In the genomic region with DNA sequence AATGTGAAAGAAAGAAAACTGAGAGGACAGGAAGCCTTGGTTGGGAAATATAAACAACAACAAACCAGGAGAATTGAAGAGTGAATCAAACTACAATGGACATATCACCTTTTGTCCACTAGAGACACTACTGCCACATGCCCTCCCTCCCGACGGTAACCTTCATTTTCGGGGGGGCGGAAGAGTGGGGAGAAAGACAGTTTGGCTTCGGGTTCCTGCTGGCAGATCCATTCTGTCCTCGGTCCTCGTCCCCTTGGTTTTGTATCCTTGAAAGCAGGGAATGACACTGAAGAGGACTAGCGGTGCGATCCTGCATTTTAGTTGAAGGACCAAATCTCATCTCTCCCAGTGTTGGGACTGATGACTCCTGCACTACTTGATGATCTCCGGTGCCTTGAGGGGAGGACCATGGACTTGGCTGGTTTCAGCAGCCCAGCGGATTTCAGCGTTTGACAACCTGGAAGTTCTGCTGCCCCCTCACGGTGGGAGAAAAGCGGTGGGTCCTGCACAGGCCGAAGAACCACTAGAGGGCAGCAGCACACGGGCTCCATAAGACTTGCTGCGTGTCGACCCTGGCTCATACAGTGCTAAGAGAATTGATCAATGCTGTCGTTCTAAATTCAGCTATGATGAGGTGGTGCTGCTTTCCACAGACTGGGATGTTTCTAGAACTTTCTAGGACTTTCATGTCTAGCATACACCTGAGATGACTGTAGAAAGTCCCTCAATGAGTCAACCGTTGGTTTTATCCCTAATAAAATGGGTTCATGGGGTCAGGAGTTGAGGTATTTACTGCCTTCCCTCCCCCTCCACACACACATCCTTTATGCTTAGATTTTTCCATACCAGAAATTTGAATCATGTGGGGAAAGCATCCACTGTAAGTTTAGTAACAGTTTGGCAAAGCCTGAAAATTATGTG, we compare ENCODE assay signal across 8 cellular contexts. TPM values are rescaled to one million over a fixed set of nuclear protein-coding genes. Genes with fewer than 3 reads are reported as not detected.
A peak's percentile ranks its signal among the peaks of the same experiment; 100 is the strongest.
DNase-seq lines count a peak whose midpoint lies in the region; ATAC-seq, FAIRE-seq and TF ChIP-seq lines count a peak whose summit lies in the region.

No MANE protein-coding gene starts in this region.

- ATAC-seq in GM21381 (IDR thresholded peaks at IDR 0.05; ENCODE audit: unreplicated experiment) = peak; percentile 98

- H3K79me2 ChIP-seq in H1 (ENCODE audit: control insufficient read depth in 1 of 2, insufficient read depth in 2 of 2, low read length in 2 of 2) = no peaks in the 10 kb centered on the region

- H3K36me3 ChIP-seq in Caco-2 (ENCODE audit: control insufficient read depth, insufficient read depth, low read length) (no peaks in the 10 kb centered on the region), H1 (ENCODE audit: control insufficient read depth in 2 of 4, insufficient read depth in 4 of 4, low read length in 3 of 4) (no peaks in the 10 kb centered on the region), mesenchymal stem cell (ENCODE audit: control insufficient read depth in 1 of 2, insufficient read depth in 2 of 2, low read depth in 1 of 2, low read length in 2 of 2) (no peaks in the 10 kb centered on the region)

- H3K23ac ChIP-seq in H1 (ENCODE audit: insufficient read length) = no peak overlapping the region
- no peak overlapping the region for H3K23ac ChIP-seq in mesenchymal stem cell (ENCODE audit: low read length in 2 of 2)

- H3K27me3 Mint-ChIP-seq in Caco-2 (ENCODE audit: insufficient read depth, unreplicated experiment) = no peaks in the 10 kb centered on the region

- intact Hi-C loops in Caco-2 (cut with micrococcal nuclease; ENCODE audit: unreplicated experiment) = loop anchor here (1.0 to 5.0 kb wide), 7 partner anchors 16 to 284 kb away; no protein-coding TSS in a partner anchor

- H3K4me1 ChIP-seq in Caco-2 (peaks cover 8% of the 10 kb centered on the region; the same call in 1 of the 2 replicates), H1 (replicated peaks in 1 of 4; ENCODE audit: control insufficient read depth in 3 of 4, insufficient read depth in 4 of 4, low read length in 3 of 4) (no peaks in the 10 kb centered on the region), mesenchymal stem cell (ENCODE audit: control insufficient read depth, insufficient read depth, low read depth, low read length) (peaks cover 4% of the 10 kb centered on the region)

- H3K27ac ChIP-seq in H1 (ENCODE audit: low read depth, low read length) = no peak overlapping the region
- H3K27ac ChIP-seq in mesenchymal stem cell (ENCODE audit: low read length, poor library complexity, severe bottlenecking) = no peak overlapping the region

- BruUV-seq in Caco-2 (replicated peaks; lab: Mats Ljungman, UMichigan) = no TSS peak

- no peak overlapping the region for H2BK15ac ChIP-seq in H1 (ENCODE audit: low read length)
- no peak overlapping the region for H2BK15ac ChIP-seq in mesenchymal stem cell (ENCODE audit: low read depth, poor library complexity, severe bottlenecking)

- peak; percentile 68 for FAIRE-seq in H1 (lab: Jason Lieb, UNC)

- no peak for TF ChIP-seq POLR2A in H1 (IDR thresholded peaks at IDR 0.05; ENCODE audit: control extremely low read depth in 1 of 2, low read depth in 2 of 2, low read length in 2 of 2)

- H2AK5ac ChIP-seq in H1 (ENCODE audit: low read depth, low read length) (no peak overlapping the region), mesenchymal stem cell (ENCODE audit: low read length, severe bottlenecking) (no peak overlapping the region)

- no peaks in the 10 kb centered on the region for H3K79me1 ChIP-seq in H1 (ENCODE audit: low read depth, low read length)
- H3K79me1 ChIP-seq in mesenchymal stem cell (replicated peaks; ENCODE audit: low read length, poor library complexity, severe bottlenecking) = peaks cover 2% of the 10 kb centered on the region

- peak; percentile 80 to 86 for TF ChIP-seq RAD21 in H1 (IDR thresholded peaks at IDR 0.05 in 1 of 2, conservative IDR thresholded peaks at IDR 0.05 in 1 of 2; ENCODE audit: low read depth in 2 of 2, low read length in 2 of 2)

- H3K4me1 Mint-ChIP-seq in Caco-2 (ENCODE audit: low read depth, unreplicated experiment) = peaks cover 8% of the 10 kb centered on the region

- H4K20me1 ChIP-seq in H1 (replicated peaks in 1 of 2; ENCODE audit: control insufficient read depth in 1 of 2, insufficient read depth in 2 of 2, low read length in 2 of 2) = no peaks in the 10 kb centered on the region

- H3K9me3 Mint-ChIP-seq in Caco-2 (ENCODE audit: unreplicated experiment) = no peaks in the 10 kb centered on the region

- POLR2A ChIA-PET in Caco-2 (lab: Charles Lee) (interaction anchor here (0.6 kb wide), 1 partner anchor 15 kb away, joined by 7 read pairs; a partner anchor contains a TSS), H1 (lab: Charles Lee; ENCODE audit: partially characterized antibody) (interaction anchor here (1.3 kb wide), 1 partner anchor 15 kb away, joined by 4 read pairs; a partner anchor contains a TSS)

- H3K4ac ChIP-seq in H1 (replicated peaks; ENCODE audit: insufficient read length, low read depth, low read length) (no peak overlapping the region), mesenchymal stem cell (ENCODE audit: low read depth in 1 of 2, low read length in 2 of 2) (no peak overlapping the region)

- H3K36me3 Mint-ChIP-seq in Caco-2 (ENCODE audit: insufficient read depth, unreplicated experiment) = peaks cover 6% of the 10 kb centered on the region

- no peak for TF ChIP-seq EP300 in H1 (IDR thresholded peaks at IDR 0.05; ENCODE audit: borderline replicate concordance in 1 of 2, low read depth in 2 of 2, low read length in 2 of 2)

- H2BK5ac ChIP-seq in H1 (ENCODE audit: low read depth, low read length) (no peak overlapping the region), mesenchymal stem cell (ENCODE audit: low read depth, low read length, poor library complexity, severe bottlenecking) (no peak overlapping the region)

- H3K4me3 Mint-ChIP-seq in Caco-2 (ENCODE audit: unreplicated experiment) = peak overlapping the region; percentile 68

- no peak overlapping the region for H2BK120ac ChIP-seq in H1 (replicated peaks; ENCODE audit: low read depth, low read length)
- H2BK120ac ChIP-seq in mesenchymal stem cell (ENCODE audit: low read depth, low read length) = no peak overlapping the region

- CTCF ChIA-PET in Caco-2 (lab: Charles Lee) (interaction anchor here (0.5 to 2.0 kb wide), 11 partner anchors 8 to 1223 kb away, joined by 3 to 30 read pairs (median 3); a partner anchor contains a TSS), H1 (lab: Charles Lee; ENCODE audit: partially characterized antibody) (interaction anchor here (0.6 to 9.6 kb wide), 40 partner anchors 9 to 380 kb away, joined by 3 to 103 read pairs (median 4); a partner anchor contains a TSS)

- H2AFZ ChIP-seq in H1 (ENCODE audit: low read length) = peak overlapping the region; percentile 96
- peak overlapping the region; percentile 97 for H2AFZ ChIP-seq in mesenchymal stem cell (ENCODE audit: low read depth, low read length)

- H4K5ac ChIP-seq in H1 (ENCODE audit: insufficient read length, low read depth, low read length) = no peak overlapping the region

- H3K4me3 ChIP-seq in Caco-2 (ENCODE audit: low read depth, low read length) = peak overlapping the region; percentile 21
- peak overlapping the region in 1 of 4 experiments; percentile 39; a peak in 1 of 8 replicates for H3K4me3 ChIP-seq in H1 (ENCODE audit: extremely low read depth in 1 of 4, insufficient read depth in 2 of 4, low read depth in 3 of 4, low read length in 4 of 4)
- peak overlapping the region in 1 of 2 experiments; percentile 78 for H3K4me3 ChIP-seq in mesenchymal stem cell (ENCODE audit: insufficient read depth in 1 of 2, low read depth in 1 of 2, low read length in 2 of 2)

- H2BK20ac ChIP-seq in H1 (ENCODE audit: low read length) = no peak overlapping the region

- no peaks in the 10 kb centered on the region for H3K23me2 ChIP-seq in H1 (ENCODE audit: low read depth, low read length)

- DNase-seq in Caco-2 = peak; percentile 93
- DNase-seq in HT1080 (ENCODE audit: low read depth) = peak; percentile 94
- DNase-seq in NK-92 treated with Interleukin-12 subunit alpha and Interleukin-12 subunit beta, amount 100 ng/mL, for 24 hours (lab: John Stamatoyannopoulos, UW) = peak; percentile 84
- DNase-seq in activated CD8-positive, alpha-beta memory T cell treated with anti-CD3 and anti-CD28 coated beads for 4 hours (ENCODE audit: low read depth in 2 of 2) = peak; percentile 77
- peak; percentile 91 to 93 for DNase-seq in H1 (ENCODE audit: low read depth in 1 of 2, low spot score in 2 of 2)
- DNase-seq in mesenchymal stem cell = peak; percentile 93
- peak; percentile 72 for DNase-seq in stimulated activated CD8-positive, alpha-beta memory T cell treated with anti-CD3 and anti-CD28 coated beads, Interleukin-12 subunit alpha, Interleukin-12 subunit beta, amount 100 ng/mL, for 4 hours (ENCODE audit: low read depth)

- H2BK12ac ChIP-seq in H1 (ENCODE audit: low read depth, low read length) (no peak overlapping the region), mesenchymal stem cell (ENCODE audit: low read length in 2 of 2) (no peak overlapping the region)

- H4K91ac ChIP-seq in H1 (replicated peaks; ENCODE audit: insufficient read length, low read length) (no peak overlapping the region), mesenchymal stem cell (ENCODE audit: low read length) (no peak overlapping the region)

- no peak overlapping the region for H3K9ac ChIP-seq in H1 (replicated peaks in 1 of 4; ENCODE audit: extremely low read depth in 1 of 4, low read depth in 3 of 4, low read length in 3 of 4)
- H3K9ac ChIP-seq in mesenchymal stem cell (ENCODE audit: low read length) = peak overlapping the region; percentile 68

- peak; percentile 99 to 100 for TF ChIP-seq CTCF in Caco-2 (IDR thresholded peaks at IDR 0.05; ENCODE audit: insufficient read depth in 1 of 2, low read depth in 1 of 2, low read length in 1 of 2, severe bottlenecking in 1 of 2, unreplicated experiment in 1 of 2)
- TF ChIP-seq CTCF in H1 (IDR thresholded peaks at IDR 0.05; ENCODE audit: control extremely low read depth in 1 of 3, insufficient read depth in 1 of 3, low read depth in 1 of 3, low read length in 3 of 3) = peak; percentile 98 to 100 (median 100)

- H3K56ac ChIP-seq in H1 (replicated peaks; ENCODE audit: insufficient read length, low read depth, low read length) = no peak overlapping the region

- H3K14ac ChIP-seq in H1 (ENCODE audit: insufficient read length) = no peak overlapping the region
- peak overlapping the region in 1 of 2 experiments; percentile 77 for H3K14ac ChIP-seq in mesenchymal stem cell (ENCODE audit: low read length in 2 of 2)

- H3K4me2 ChIP-seq in H1 (ENCODE audit: insufficient read depth in 1 of 2, low read depth in 2 of 2, low read length in 2 of 2) = peak overlapping the region in 1 of 2 experiments; percentile 61; a peak in 2 of 4 replicates
- H3K4me2 ChIP-seq in mesenchymal stem cell (ENCODE audit: low read length, poor library complexity, severe bottlenecking) = peak overlapping the region; percentile 70

- H3K27me3 ChIP-seq in Caco-2 (replicated peaks; ENCODE audit: control insufficient read depth, insufficient read depth, low read length) = no peaks in the 10 kb centered on the region
- no peaks in the 10 kb centered on the region for H3K27me3 ChIP-seq in H1 (replicated peaks in 1 of 4; ENCODE audit: control insufficient read depth in 3 of 4, extremely low read depth in 1 of 4, insufficient read depth in 3 of 4, low read length in 3 of 4)
- no peaks in the 10 kb centered on the region for H3K27me3 ChIP-seq in mesenchymal stem cell (ENCODE audit: control insufficient read depth in 1 of 2, insufficient read depth in 1 of 2, low read length in 2 of 2)

- no peak overlapping the region for H4K8ac ChIP-seq in H1 (ENCODE audit: extremely low read depth, insufficient read depth, low read length)
- H4K8ac ChIP-seq in mesenchymal stem cell (ENCODE audit: low read length) = peak overlapping the region; percentile 21

- WGBS in H1 (ENCODE audit: extremely low coverage in 1 of 2, insufficient coverage in 1 of 2, insufficient read length in 1 of 2, insufficient replicate concordance in 2 of 2, low coverage in 1 of 2, low lambda C conversion rate in 2 of 2, missing lambda C conversion rate in 1 of 2), 2 experiments = 28% methylated on average over 20 of the region's 20 CpGs; no CpG with 5 or more reads in 1 of the 2 experiments
- WGBS in mesenchymal stem cell = 17% methylated on average over 19 of the region's 20 CpGs

- no peaks in the 10 kb centered on the region for H3K9me3 ChIP-seq in Caco-2
- H3K9me3 ChIP-seq in H1 (ENCODE audit: insufficient read depth in 2 of 2, low read depth in 1 of 2, low read length in 1 of 2) = no peaks in the 10 kb centered on the region
- H3K9me3 ChIP-seq in mesenchymal stem cell (ENCODE audit: control insufficient read depth, low read length) = no peaks in the 10 kb centered on the region

- H3K18ac ChIP-seq in H1 (ENCODE audit: extremely low read depth, low read length) (no peak overlapping the region), mesenchymal stem cell (ENCODE audit: low read depth in 1 of 2, low read length in 2 of 2) (peak overlapping the region; percentile 46 to 56)

- H3K27ac Mint-ChIP-seq in Caco-2 (ENCODE audit: unreplicated experiment) = peak overlapping the region; percentile 49

RNA-seq across cellular contexts. Expression of a gene that starts 15.1 kb away (rescaled TPM):
- total RNA-seq in Caco-2 (2022) = 53.6 and 53.7 TPM in 2 replicates
- total RNA-seq in HT1080 (2014; rRNA removed; shearing (Covaris generic)) = 22.2 and 25.9 TPM in 2 replicates
- polyA plus RNA-seq in HT1080 (2015; cell fraction: cytosol; rRNA removed) = 21.7 and 31.9 TPM in 2 replicates
- 28.4 and 30.2 TPM in 2 replicates for polyA plus RNA-seq in HT1080 (2015; cell fraction: nucleus; rRNA removed)
- total RNA-seq in H1 (2021; fragmentation: NEBNext Ultra II Directional; extraction: Animal tissue kit (Norgen Biotek cat#: 25700)) = 34.9 and 36.3 TPM in 2 replicates
- polyA plus RNA-seq in H1 (2011; rRNA removed) = 11.7 and 16.1 TPM in 2 replicates
- 21.2 TPM for polyA plus RNA-seq in H1 (2011; cell fraction: cytosol; rRNA removed)
- 20.4 TPM for polyA plus RNA-seq in H1 (2011; cell fraction: nucleus; rRNA removed)
- 23.4 to 32.6 TPM (median 24.7 TPM) in 4 replicates for polyA plus RNA-seq in H1 (2012, experiment 1 of 2)
- polyA plus RNA-seq in H1 (2012, experiment 2 of 2) = 3.2 TPM
- polyA plus RNA-seq in H1 (2013, experiment 1 of 2) = 42.2 TPM
- 42.9 TPM for polyA plus RNA-seq in H1 (2013, experiment 2 of 2)
- polyA minus RNA-seq in H1 (2011; rRNA and poly(A)+ RNA removed) = 34.1 and 43.9 TPM in 2 replicates
- 28.8 TPM for polyA minus RNA-seq in H1 (2011; cell fraction: cytosol; rRNA and poly(A)+ RNA removed)
- 65.7 TPM for polyA minus RNA-seq in H1 (2011; cell fraction: nucleus; rRNA and poly(A)+ RNA removed)
- 27.1 TPM for polyA plus RNA-seq in mesenchymal stem cell (2013, experiment 1 of 2)
- polyA plus RNA-seq in mesenchymal stem cell (2013, experiment 2 of 2) = 24.9 TPM
